In the genomic region with DNA sequence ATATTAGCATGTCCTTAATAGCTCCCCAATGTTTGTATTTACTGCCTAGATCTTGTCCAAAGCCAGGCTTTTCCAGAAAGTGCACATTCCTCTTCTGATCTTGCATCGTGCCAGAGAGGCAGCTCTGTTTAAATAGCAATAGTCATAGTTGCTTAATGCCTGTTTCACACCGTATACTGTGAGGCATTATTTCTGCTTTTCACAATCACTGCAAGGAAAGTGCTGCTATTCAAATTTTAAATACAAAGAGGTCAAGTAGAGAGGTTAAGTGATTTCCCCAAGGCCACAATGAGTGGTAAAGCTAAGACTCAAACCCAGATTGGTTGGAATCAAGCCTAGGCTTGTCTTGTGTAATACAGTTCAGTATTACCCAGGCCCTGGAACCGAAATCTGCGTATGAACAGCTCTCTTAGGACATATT, we compare ENCODE assay signal across 12 cellular contexts.
DNase-seq lines count a peak whose midpoint lies in the region; ATAC-seq lines count a peak whose summit lies in the region.
"Had no signal": no experiment of that assay in that cellular context is flagged by ENCODE, and none has a peak within 500 bp of the region (broad histone marks: within the 10 kb centered on the region; RNA-seq: fewer than 3 reads in every experiment).

No MANE protein-coding gene starts in this region.

- no peaks in the 10 kb centered on the region for H3K27me3 ChIP-seq in right cardiac atrium (ENCODE audit: control insufficient read depth, insufficient read depth)
- H3K27me3 ChIP-seq: neural progenitor cell, SJSA1 had no signal

- H3K27ac Mint-ChIP-seq in stimulated activated naive B cell treated with anti-CD40 and anti-IgM and Interleukin-4, amounts not matched to agents 10 μg/mL and 1 μg/mL and 100 μg/mL, for 72 hours = no peak overlapping the region
- H3K27ac Mint-ChIP-seq in activated T-helper 2 cell treated with anti-CD3 and anti-CD28 coated beads, Interferon-gamma antibody, Interleukin-2, Interleukin-4, amounts not matched to agents 10 μg/mL and 5 μg/mL and 100 μg/mL, durations not matched to agents 14 hours and 24 hours and 36 hours = no peak overlapping the region
- H3K27ac Mint-ChIP-seq: activated naive CD8-positive, alpha-beta T cell had no signal

- DNase-seq in HPDE6-E6E7 (ENCODE audit: extremely low spot score) (peak; percentile 50), amniotic epithelial cell (ENCODE audit: low read depth) (peak; percentile 71), right cardiac atrium (no peak)
- DNase-seq in stimulated activated naive B cell treated with anti-CD40 and anti-IgM and Interleukin-4, amounts not matched to agents 10 μg/mL and 1 μg/mL and 100 μg/mL, for 72 hours = no peak
- DNase-seq in activated T-helper 2 cell treated with anti-CD3 and anti-CD28 coated beads, Interferon-gamma antibody, Interleukin-2, Interleukin-4, amounts not matched to agents 10 μg/mL and 5 μg/mL and 100 μg/mL, durations not matched to agents 14 hours and 24 hours and 36 hours (ENCODE audit: low spot score) = no peak
- DNase-seq: NCI-H2029 treated with DMSO at 0.1 percent for 48 hours had no signal

- no peaks in the 10 kb centered on the region for H3K9me3 ChIP-seq in right cardiac atrium (ENCODE audit: control insufficient read depth, low read length)

- WGBS in right cardiac atrium = 69% methylated on average over 4 of the region's 4 CpGs

- H3K36me3 Mint-ChIP-seq in stimulated activated naive B cell treated with anti-CD40 and anti-IgM and Interleukin-4, amounts not matched to agents 10 μg/mL and 1 μg/mL and 100 μg/mL, for 72 hours = peaks cover 7 to 12% of the 10 kb centered on the region in 2 donors
- H3K36me3 Mint-ChIP-seq in activated T-helper 2 cell treated with anti-CD3 and anti-CD28 coated beads, Interferon-gamma antibody, Interleukin-2, Interleukin-4, amounts not matched to agents 10 μg/mL and 5 μg/mL and 100 μg/mL, durations not matched to agents 14 hours and 24 hours and 36 hours (ENCODE audit: low read depth) = peaks cover 21% of the 10 kb centered on the region
- H3K36me3 Mint-ChIP-seq: neural progenitor cell had no signal

- intact Hi-C loops in right cardiac atrium (cut with DNase I) = no loop called here
- intact Hi-C loops in activated T-helper 2 cell treated with anti-CD3 and anti-CD28 coated beads, Interferon-gamma antibody, Interleukin-2, Interleukin-4, amounts not matched to agents 10 μg/mL and 5 μg/mL and 100 μg/mL, durations not matched to agents 14 hours and 24 hours and 36 hours (cut with micrococcal nuclease) = no loop called here

- no peaks in the 10 kb centered on the region for H3K27me3 Mint-ChIP-seq in stimulated activated naive B cell treated with anti-CD40 and anti-IgM and Interleukin-4, amounts not matched to agents 10 μg/mL and 1 μg/mL and 100 μg/mL, for 72 hours
- H3K27me3 Mint-ChIP-seq in activated T-helper 2 cell treated with anti-CD3 and anti-CD28 coated beads, Interferon-gamma antibody, Interleukin-2, Interleukin-4, amounts not matched to agents 10 μg/mL and 5 μg/mL and 100 μg/mL, durations not matched to agents 14 hours and 24 hours and 36 hours (ENCODE audit: low read depth) = no peaks in the 10 kb centered on the region
- H3K27me3 Mint-ChIP-seq: activated naive CD8-positive, alpha-beta T cell had no signal

- no peak overlapping the region for H3K4me3 ChIP-seq in right cardiac atrium (ENCODE audit: low read length)
- H3K4me3 ChIP-seq: neural progenitor cell, SJSA1 had no signal

- peak; percentile 67 to 72 for ATAC-seq in right cardiac atrium
- ATAC-seq in stimulated activated naive B cell treated with anti-CD40 and anti-IgM and Interleukin-4, amounts not matched to agents 10 μg/mL and 1 μg/mL and 100 μg/mL, for 72 hours (replicated peaks) = peak; percentile 50 to 65
- no peak for ATAC-seq in GM21528 (IDR thresholded peaks at IDR 0.05; ENCODE audit: low FRiP score, unreplicated experiment)
- no peak for ATAC-seq in HG03457 (IDR thresholded peaks at IDR 0.05; ENCODE audit: unreplicated experiment)
- no peak for ATAC-seq in HG02759 (IDR thresholded peaks at IDR 0.05; ENCODE audit: unreplicated experiment)

- no peaks in the 10 kb centered on the region for H3K4me1 ChIP-seq in right cardiac atrium (ENCODE audit: control insufficient read depth, insufficient read depth, low read length)
- H3K4me1 ChIP-seq: neural progenitor cell had no signal

- H3K27ac ChIP-seq in right cardiac atrium (ENCODE audit: low read length) = no peak overlapping the region
- H3K27ac ChIP-seq: neural progenitor cell, SJSA1 had no signal

- H3K4me1 Mint-ChIP-seq in stimulated activated naive B cell treated with anti-CD40 and anti-IgM and Interleukin-4, amounts not matched to agents 10 μg/mL and 1 μg/mL and 100 μg/mL, for 72 hours = peaks cover 52 to 67% of the 10 kb centered on the region in 2 donors
- H3K4me1 Mint-ChIP-seq in activated T-helper 2 cell treated with anti-CD3 and anti-CD28 coated beads, Interferon-gamma antibody, Interleukin-2, Interleukin-4, amounts not matched to agents 10 μg/mL and 5 μg/mL and 100 μg/mL, durations not matched to agents 14 hours and 24 hours and 36 hours (ENCODE audit: low read depth) = peaks cover 48% of the 10 kb centered on the region

- H3K4me3 Mint-ChIP-seq in stimulated activated naive B cell treated with anti-CD40 and anti-IgM and Interleukin-4, amounts not matched to agents 10 μg/mL and 1 μg/mL and 100 μg/mL, for 72 hours = no peak overlapping the region
- H3K4me3 Mint-ChIP-seq in activated T-helper 2 cell treated with anti-CD3 and anti-CD28 coated beads, Interferon-gamma antibody, Interleukin-2, Interleukin-4, amounts not matched to agents 10 μg/mL and 5 μg/mL and 100 μg/mL, durations not matched to agents 14 hours and 24 hours and 36 hours (ENCODE audit: low read depth) = no peak overlapping the region
- H3K4me3 Mint-ChIP-seq: neural progenitor cell had no signal

- H3K9me3 Mint-ChIP-seq in stimulated activated naive B cell treated with anti-CD40 and anti-IgM and Interleukin-4, amounts not matched to agents 10 μg/mL and 1 μg/mL and 100 μg/mL, for 72 hours = peaks cover 10 to 14% of the 10 kb centered on the region in 2 donors
- H3K9me3 Mint-ChIP-seq in activated T-helper 2 cell treated with anti-CD3 and anti-CD28 coated beads, Interferon-gamma antibody, Interleukin-2, Interleukin-4, amounts not matched to agents 10 μg/mL and 5 μg/mL and 100 μg/mL, durations not matched to agents 14 hours and 24 hours and 36 hours = peaks cover 19% of the 10 kb centered on the region

Comparison
In these comparisons a context has a peak if more than half of its experiments do, and no peak if none do; other contexts are left out.
1. DNase-seq: peak in HPDE6-E6E7 (single experiment) and amniotic epithelial cell (single experiment); none in right cardiac atrium (0 of 3), stimulated activated naive B cell treated with anti-CD40 and anti-IgM and Interleukin-4, amounts not matched to agents 10 μg/mL and 1 μg/mL and 100 μg/mL, for 72 hours (single experiment) and activated T-helper 2 cell treated with anti-CD3 and anti-CD28 coated beads, Interferon-gamma antibody, Interleukin-2, Interleukin-4, amounts not matched to agents 10 μg/mL and 5 μg/mL and 100 μg/mL, durations not matched to agents 14 hours and 24 hours and 36 hours (single experiment).
2. ATAC-seq: peak in right cardiac atrium (2 of 2) and stimulated activated naive B cell treated with anti-CD40 and anti-IgM and Interleukin-4, amounts not matched to agents 10 μg/mL and 1 μg/mL and 100 μg/mL, for 72 hours (2 of 2); none in GM21528 (single experiment), HG03457 (single experiment) and HG02759 (single experiment).